Comparison of ENCODE assay signal across 8 cellular contexts in the genomic region with DNA sequence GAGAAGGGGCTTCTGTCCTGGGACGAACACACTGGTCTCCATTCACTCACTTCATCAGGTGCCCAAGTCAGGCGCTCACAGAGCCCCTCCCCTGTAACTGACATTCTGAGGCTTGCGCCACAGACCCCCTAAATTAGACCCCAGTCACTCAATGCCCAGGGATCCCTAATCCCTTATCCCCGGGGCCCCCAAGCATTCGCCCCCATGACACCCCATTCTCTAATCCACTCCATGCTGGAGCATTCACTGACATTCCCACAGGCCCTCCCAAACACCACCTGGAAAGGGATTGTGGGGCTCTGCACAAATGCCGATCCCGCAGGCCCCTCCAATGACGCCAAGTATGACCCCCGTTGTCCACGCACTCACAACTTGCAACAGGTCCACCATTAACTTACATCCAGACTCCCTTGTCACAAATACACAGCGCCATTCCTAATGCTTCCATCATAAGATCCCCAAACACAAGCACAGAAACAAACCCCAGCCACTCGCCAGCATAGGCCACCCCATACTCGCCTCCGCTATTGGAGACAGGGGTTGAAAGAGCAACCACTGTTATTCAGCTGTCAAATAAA. TPM values are rescaled to one million over a fixed set of nuclear protein-coding genes. Genes with fewer than 3 reads are reported as not detected.
A peak's percentile ranks its signal among the peaks of the same experiment; 100 is the strongest.
DNase-seq lines count a peak whose midpoint lies in the region; ATAC-seq and TF ChIP-seq lines count a peak whose summit lies in the region.

No MANE protein-coding gene starts in this region.

- H3K4me3 Mint-ChIP-seq in nephron progenitor cell: peak overlapping the region; percentile 88

- peak overlapping the region; percentile 78 for H3K9ac ChIP-seq in Loucy (ENCODE audit: low read depth, low read length, poor library complexity, severe bottlenecking)

- peaks cover 32% of the 10 kb centered on the region for H3K36me3 Mint-ChIP-seq in nephron progenitor cell (ENCODE audit: low read depth)

- H3K27me3 Mint-ChIP-seq in nephron progenitor cell (ENCODE audit: low read depth, poor library complexity): peaks cover 3% of the 10 kb centered on the region

- H3K36me3 ChIP-seq in BE2C: no peaks in the 10 kb centered on the region
- no peaks in the 10 kb centered on the region for H3K36me3 ChIP-seq in Loucy (ENCODE audit: insufficient read depth, low read length)

- peaks cover 33% of the 10 kb centered on the region for H3K9me3 Mint-ChIP-seq in nephron progenitor cell

- DNase-seq in BE2C (no peak), coronary artery (ENCODE audit: low spot score) (no peak), nephron progenitor cell (no peak), head of caudate nucleus (no peak), UCSD-AML1 (lab: John Stamatoyannopoulos, UW; ENCODE audit: unreplicated experiment) (no peak), globus pallidus (ENCODE audit: low spot score) (no peak)

- no peak for ATAC-seq in GM18873 (IDR thresholded peaks at IDR 0.05; ENCODE audit: low FRiP score, unreplicated experiment)

- H3K27ac ChIP-seq in coronary artery: peak overlapping the region in 1 of 2 donors; percentile 89

- H3K27me3 ChIP-seq in BE2C (no peaks in the 10 kb centered on the region), Loucy (ENCODE audit: insufficient read depth, low read length, poor library complexity, severe bottlenecking) (no peaks in the 10 kb centered on the region)

- H3K4me3 ChIP-seq in BE2C (ENCODE audit: low read depth, low read length) (peak overlapping the region; percentile 90), Loucy (ENCODE audit: low read length, poor library complexity, severe bottlenecking) (peak overlapping the region; percentile 95), coronary artery (peak overlapping the region; percentile 80)

- H3K9me3 ChIP-seq in BE2C (peaks cover 8% of the 10 kb centered on the region), Loucy (ENCODE audit: insufficient read depth, low read depth, low read length) (peaks cover 15% of the 10 kb centered on the region; the same call in 1 of the 2 replicates)

- H3K4me1 ChIP-seq in BE2C: peaks cover 6% of the 10 kb centered on the region; the same call in 1 of the 2 replicates
- H3K4me1 ChIP-seq in Loucy (ENCODE audit: insufficient read depth, low read length, poor library complexity, severe bottlenecking): peaks cover 11% of the 10 kb centered on the region

- H3F3A ChIP-seq in Loucy (ENCODE audit: low read depth): peaks cover 3% of the 10 kb centered on the region; the same call in 1 of the 2 replicates

- no peaks in the 10 kb centered on the region for H3K9me2 ChIP-seq in Loucy (replicated peaks; ENCODE audit: low read depth, low read length)

- H3K79me2 ChIP-seq in Loucy (ENCODE audit: insufficient read depth, low read length): peaks cover 14% of the 10 kb centered on the region; the same call in 1 of the 2 replicates

- H4K20me1 ChIP-seq in Loucy (ENCODE audit: insufficient read depth, low read length, poor library complexity, severe bottlenecking): no peaks in the 10 kb centered on the region

- TF ChIP-seq CTCF in BE2C (IDR thresholded peaks at IDR 0.05; ENCODE audit: low read depth, low read length) (no peak), Loucy (conservative IDR thresholded peaks at IDR 0.05; ENCODE audit: low read length) (no peak), coronary artery (IDR thresholded peaks at IDR 0.05) (no peak), nephron progenitor cell (IDR thresholded peaks at IDR 0.05) (no peak)

- peaks cover 21% of the 10 kb centered on the region for H3K4me1 Mint-ChIP-seq in nephron progenitor cell

- H3K4me2 ChIP-seq in Loucy (ENCODE audit: low read depth, low read length, poor library complexity, severe bottlenecking): peak overlapping the region; percentile 90

- H3K27ac Mint-ChIP-seq in nephron progenitor cell: peak overlapping the region; percentile 97

- intact Hi-C loops in head of caudate nucleus (cut with DNase I): no loop called here

- no peak overlapping the region for H2AFZ ChIP-seq in Loucy (ENCODE audit: low read length)

RNA-seq across cellular contexts. Expression of gene ZNF605, which starts 1.5 kb away (rescaled TPM):
- 8.7 TPM for polyA plus RNA-seq in BE2C (2012; ENCODE audit: insufficient read depth, insufficient read length, low read depth)

RNA-seq across cellular contexts. Expression of gene ZNF26, which starts 31.6 kb away (rescaled TPM):
- 14.8 TPM for polyA plus RNA-seq in BE2C (2012; ENCODE audit: insufficient read depth, insufficient read length, low read depth)
